In the genomic region with DNA sequence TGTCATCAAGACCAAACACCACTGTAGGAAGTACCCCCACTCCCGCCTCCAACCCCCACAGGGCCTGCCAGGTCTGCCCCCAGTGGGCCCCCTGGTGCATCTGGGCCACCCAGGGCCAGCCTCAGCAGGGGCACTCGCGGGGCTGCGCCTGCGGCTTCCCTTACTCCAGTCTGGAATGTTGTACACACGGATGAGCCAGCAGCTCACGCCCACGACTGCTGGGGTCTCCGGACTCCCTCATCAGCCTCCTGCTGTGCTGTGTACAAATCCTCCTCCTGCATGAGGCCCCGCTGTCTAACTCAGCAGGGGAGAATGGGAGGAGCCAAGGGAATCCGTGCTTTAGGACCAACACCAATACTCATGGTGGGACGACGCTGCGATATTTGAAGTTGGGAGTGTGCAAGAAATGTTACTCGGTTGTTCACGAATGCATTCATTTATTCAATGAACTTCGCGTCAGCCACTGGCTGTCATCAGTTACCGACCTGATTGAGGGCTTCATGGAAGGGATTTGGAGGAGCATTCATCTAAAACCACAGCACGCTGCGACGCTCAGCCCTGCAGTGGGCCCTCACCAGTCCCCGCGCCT, we compare ENCODE assay signal across 1 cellular context.
TF ChIP-seq lines count a peak whose summit lies in the region.

No MANE protein-coding gene starts in this region.

TF ChIP-seq in HEK293, 187 proteins besides CTCF, POLR2A, EP300 and RAD21 (continued from another document and continues in another):
- TF ChIP-seq, protein P1, sequence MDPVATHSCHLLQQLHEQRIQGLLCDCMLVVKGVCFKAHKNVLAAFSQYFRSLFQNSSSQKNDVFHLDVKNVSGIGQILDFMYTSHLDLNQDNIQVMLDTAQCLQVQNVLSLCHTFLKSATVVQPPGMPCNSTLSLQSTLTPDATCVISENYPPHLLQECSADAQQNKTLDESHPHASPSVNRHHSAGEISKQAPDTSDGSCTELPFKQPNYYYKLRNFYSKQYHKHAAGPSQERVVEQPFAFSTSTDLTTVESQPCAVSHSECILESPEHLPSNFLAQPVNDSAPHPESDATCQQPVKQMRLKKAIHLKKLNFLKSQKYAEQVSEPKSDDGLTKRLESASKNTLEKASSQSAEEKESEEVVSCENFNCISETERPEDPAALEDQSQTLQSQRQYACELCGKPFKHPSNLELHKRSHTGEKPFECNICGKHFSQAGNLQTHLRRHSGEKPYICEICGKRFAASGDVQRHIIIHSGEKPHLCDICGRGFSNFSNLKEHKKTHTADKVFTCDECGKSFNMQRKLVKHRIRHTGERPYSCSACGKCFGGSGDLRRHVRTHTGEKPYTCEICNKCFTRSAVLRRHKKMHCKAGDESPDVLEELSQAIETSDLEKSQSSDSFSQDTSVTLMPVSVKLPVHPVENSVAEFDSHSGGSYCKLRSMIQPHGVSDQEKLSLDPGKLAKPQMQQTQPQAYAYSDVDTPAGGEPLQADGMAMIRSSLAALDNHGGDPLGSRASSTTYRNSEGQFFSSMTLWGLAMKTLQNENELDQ (tag by site-specific recombination; IDR thresholded peaks at IDR 0.05; ENCODE audit: low read depth), result no peak
- TF ChIP-seq, protein P2, sequence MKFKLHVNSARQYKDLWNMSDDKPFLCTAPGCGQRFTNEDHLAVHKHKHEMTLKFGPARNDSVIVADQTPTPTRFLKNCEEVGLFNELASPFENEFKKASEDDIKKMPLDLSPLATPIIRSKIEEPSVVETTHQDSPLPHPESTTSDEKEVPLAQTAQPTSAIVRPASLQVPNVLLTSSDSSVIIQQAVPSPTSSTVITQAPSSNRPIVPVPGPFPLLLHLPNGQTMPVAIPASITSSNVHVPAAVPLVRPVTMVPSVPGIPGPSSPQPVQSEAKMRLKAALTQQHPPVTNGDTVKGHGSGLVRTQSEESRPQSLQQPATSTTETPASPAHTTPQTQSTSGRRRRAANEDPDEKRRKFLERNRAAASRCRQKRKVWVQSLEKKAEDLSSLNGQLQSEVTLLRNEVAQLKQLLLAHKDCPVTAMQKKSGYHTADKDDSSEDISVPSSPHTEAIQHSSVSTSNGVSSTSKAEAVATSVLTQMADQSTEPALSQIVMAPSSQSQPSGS (tag by site-specific recombination; IDR thresholded peaks at IDR 0.05; ENCODE audit: low read depth), result no peak
- TF ChIP-seq ZNF561 (tag by site-specific recombination; IDR thresholded peaks at IDR 0.05; ENCODE audit: borderline replicate concordance), result no peak
- TF ChIP-seq ZEB2 (tag by site-specific recombination; IDR thresholded peaks at IDR 0.05), result peak; percentile 39; the same call in 1 of the 2 replicates
- no peak for TF ChIP-seq ZNF670 (tag by site-specific recombination; IDR thresholded peaks at IDR 0.05; ENCODE audit: low read depth)
- TF ChIP-seq, protein P3, sequence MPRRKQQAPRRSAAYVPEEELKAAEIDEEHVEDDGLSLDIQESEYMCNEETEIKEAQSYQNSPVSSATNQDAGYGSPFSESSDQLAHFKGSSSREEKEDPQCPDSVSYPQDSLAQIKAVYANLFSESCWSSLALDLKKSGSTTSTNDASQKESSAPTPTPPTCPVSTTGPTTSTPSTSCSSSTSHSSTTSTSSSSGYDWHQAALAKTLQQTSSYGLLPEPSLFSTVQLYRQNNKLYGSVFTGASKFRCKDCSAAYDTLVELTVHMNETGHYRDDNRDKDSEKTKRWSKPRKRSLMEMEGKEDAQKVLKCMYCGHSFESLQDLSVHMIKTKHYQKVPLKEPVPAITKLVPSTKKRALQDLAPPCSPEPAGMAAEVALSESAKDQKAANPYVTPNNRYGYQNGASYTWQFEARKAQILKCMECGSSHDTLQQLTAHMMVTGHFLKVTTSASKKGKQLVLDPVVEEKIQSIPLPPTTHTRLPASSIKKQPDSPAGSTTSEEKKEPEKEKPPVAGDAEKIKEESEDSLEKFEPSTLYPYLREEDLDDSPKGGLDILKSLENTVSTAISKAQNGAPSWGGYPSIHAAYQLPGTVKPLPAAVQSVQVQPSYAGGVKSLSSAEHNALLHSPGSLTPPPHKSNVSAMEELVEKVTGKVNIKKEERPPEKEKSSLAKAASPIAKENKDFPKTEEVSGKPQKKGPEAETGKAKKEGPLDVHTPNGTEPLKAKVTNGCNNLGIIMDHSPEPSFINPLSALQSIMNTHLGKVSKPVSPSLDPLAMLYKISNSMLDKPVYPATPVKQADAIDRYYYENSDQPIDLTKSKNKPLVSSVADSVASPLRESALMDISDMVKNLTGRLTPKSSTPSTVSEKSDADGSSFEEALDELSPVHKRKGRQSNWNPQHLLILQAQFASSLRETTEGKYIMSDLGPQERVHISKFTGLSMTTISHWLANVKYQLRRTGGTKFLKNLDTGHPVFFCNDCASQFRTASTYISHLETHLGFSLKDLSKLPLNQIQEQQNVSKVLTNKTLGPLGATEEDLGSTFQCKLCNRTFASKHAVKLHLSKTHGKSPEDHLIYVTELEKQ (tag by site-specific recombination; IDR thresholded peaks at IDR 0.05; ENCODE audit: borderline replicate concordance), result no peak
- TF ChIP-seq SP7 (tag by site-specific recombination; IDR thresholded peaks at IDR 0.05), result peak; percentile 91
- no peak for TF ChIP-seq BCL11A (tag by site-specific recombination; IDR thresholded peaks at IDR 0.05; ENCODE audit: low read depth)
- TF ChIP-seq ZNF394 (tag by site-specific recombination; IDR thresholded peaks at IDR 0.05; ENCODE audit: borderline replicate concordance), result peak; percentile 33; the same call in 1 of the 2 replicates
- TF ChIP-seq, protein P4, sequence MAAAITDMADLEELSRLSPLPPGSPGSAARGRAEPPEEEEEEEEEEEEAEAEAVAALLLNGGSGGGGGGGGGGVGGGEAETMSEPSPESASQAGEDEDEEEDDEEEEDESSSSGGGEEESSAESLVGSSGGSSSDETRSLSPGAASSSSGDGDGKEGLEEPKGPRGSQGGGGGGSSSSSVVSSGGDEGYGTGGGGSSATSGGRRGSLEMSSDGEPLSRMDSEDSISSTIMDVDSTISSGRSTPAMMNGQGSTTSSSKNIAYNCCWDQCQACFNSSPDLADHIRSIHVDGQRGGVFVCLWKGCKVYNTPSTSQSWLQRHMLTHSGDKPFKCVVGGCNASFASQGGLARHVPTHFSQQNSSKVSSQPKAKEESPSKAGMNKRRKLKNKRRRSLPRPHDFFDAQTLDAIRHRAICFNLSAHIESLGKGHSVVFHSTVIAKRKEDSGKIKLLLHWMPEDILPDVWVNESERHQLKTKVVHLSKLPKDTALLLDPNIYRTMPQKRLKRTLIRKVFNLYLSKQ (tag by site-specific recombination; IDR thresholded peaks at IDR 0.05; ENCODE audit: borderline replicate concordance), result no peak
- TF ChIP-seq ZNF169 (tag by site-specific recombination; IDR thresholded peaks at IDR 0.05), result no peak
- TF ChIP-seq ZNF416 (tag by site-specific recombination; IDR thresholded peaks at IDR 0.05), result no peak
- TF ChIP-seq ZNF677 (tag by site-specific recombination; IDR thresholded peaks at IDR 0.05), result no peak
- TF ChIP-seq ZNF423 (tag by site-specific recombination; IDR thresholded peaks at IDR 0.05), result peak; percentile 93
- no peak for TF ChIP-seq ZNF621 (tag by site-specific recombination; IDR thresholded peaks at IDR 0.05)
- TF ChIP-seq KLF10 (tag by site-specific recombination; IDR thresholded peaks at IDR 0.05), result no peak
- TF ChIP-seq GLI4 (tag by site-specific recombination; IDR thresholded peaks at IDR 0.05), result no peak
- TF ChIP-seq, protein P5, sequence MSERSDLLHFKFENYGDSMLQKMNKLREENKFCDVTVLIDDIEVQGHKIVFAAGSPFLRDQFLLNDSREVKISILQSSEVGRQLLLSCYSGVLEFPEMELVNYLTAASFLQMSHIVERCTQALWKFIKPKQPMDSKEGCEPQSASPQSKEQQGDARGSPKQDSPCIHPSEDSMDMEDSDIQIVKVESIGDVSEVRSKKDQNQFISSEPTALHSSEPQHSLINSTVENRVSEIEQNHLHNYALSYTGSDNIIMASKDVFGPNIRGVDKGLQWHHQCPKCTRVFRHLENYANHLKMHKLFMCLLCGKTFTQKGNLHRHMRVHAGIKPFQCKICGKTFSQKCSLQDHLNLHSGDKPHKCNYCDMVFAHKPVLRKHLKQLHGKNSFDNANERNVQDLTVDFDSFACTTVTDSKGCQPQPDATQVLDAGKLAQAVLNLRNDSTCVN (tag by site-specific recombination; optimal IDR thresholded peaks at IDR 0.05), result no peak
- no peak for TF ChIP-seq ZNF791 (tag by site-specific recombination; IDR thresholded peaks at IDR 0.05)
- TF ChIP-seq, protein P6, sequence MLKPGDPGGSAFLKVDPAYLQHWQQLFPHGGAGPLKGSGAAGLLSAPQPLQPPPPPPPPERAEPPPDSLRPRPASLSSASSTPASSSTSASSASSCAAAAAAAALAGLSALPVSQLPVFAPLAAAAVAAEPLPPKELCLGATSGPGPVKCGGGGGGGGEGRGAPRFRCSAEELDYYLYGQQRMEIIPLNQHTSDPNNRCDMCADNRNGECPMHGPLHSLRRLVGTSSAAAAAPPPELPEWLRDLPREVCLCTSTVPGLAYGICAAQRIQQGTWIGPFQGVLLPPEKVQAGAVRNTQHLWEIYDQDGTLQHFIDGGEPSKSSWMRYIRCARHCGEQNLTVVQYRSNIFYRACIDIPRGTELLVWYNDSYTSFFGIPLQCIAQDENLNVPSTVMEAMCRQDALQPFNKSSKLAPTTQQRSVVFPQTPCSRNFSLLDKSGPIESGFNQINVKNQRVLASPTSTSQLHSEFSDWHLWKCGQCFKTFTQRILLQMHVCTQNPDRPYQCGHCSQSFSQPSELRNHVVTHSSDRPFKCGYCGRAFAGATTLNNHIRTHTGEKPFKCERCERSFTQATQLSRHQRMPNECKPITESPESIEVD (tag by site-specific recombination; IDR thresholded peaks at IDR 0.05), result 0 out of 2 replicates have a peak, but pooled peaks have one; percentile 9
- TF ChIP-seq, protein P7, sequence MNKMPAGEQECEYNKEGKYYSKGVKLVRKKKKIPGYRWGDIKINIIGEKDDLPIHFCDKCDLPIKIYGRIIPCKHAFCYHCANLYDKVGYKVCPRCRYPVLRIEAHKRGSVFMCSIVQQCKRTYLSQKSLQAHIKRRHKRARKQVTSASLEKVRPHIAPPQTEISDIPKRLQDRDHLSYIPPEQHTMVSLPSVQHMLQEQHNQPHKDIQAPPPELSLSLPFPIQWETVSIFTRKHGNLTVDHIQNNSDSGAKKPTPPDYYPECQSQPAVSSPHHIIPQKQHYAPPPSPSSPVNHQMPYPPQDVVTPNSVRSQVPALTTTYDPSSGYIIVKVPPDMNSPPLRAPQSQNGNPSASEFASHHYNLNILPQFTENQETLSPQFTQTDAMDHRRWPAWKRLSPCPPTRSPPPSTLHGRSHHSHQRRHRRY (tag by site-specific recombination; IDR thresholded peaks at IDR 0.05), result no peak
- TF ChIP-seq ZNF426 (tag by site-specific recombination; IDR thresholded peaks at IDR 0.05), result no peak
- TF ChIP-seq, protein P8, sequence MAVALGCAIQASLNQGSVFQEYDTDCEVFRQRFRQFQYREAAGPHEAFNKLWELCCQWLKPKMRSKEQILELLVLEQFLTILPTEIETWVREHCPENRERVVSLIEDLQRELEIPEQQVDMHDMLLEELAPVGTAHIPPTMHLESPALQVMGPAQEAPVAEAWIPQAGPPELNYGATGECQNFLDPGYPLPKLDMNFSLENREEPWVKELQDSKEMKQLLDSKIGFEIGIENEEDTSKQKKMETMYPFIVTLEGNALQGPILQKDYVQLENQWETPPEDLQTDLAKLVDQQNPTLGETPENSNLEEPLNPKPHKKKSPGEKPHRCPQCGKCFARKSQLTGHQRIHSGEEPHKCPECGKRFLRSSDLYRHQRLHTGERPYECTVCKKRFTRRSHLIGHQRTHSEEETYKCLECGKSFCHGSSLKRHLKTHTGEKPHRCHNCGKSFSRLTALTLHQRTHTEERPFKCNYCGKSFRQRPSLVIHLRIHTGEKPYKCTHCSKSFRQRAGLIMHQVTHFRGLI (tag by site-specific recombination; IDR thresholded peaks at IDR 0.05), result no peak
- no peak; the same call in 1 of the 2 replicates for TF ChIP-seq ZBTB48 (tag by site-specific recombination; IDR thresholded peaks at IDR 0.05)
- TF ChIP-seq HOXA7 (CRISPR knock-in tag; IDR thresholded peaks at IDR 0.05; ENCODE audit: borderline replicate concordance), result no peak
- TF ChIP-seq GLIS2 (tag by site-specific recombination; IDR thresholded peaks at IDR 0.05), result peak; percentile 88
- TF ChIP-seq, protein P9, sequence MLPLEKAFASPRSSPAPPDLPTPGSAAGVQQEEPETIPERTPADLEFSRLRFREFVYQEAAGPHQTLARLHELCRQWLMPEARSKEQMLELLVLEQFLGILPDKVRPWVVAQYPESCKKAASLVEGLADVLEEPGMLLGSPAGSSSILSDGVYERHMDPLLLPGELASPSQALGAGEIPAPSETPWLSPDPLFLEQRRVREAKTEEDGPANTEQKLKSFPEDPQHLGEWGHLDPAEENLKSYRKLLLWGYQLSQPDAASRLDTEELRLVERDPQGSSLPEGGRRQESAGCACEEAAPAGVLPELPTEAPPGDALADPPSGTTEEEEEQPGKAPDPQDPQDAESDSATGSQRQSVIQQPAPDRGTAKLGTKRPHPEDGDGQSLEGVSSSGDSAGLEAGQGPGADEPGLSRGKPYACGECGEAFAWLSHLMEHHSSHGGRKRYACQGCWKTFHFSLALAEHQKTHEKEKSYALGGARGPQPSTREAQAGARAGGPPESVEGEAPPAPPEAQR (tag by site-specific recombination; IDR thresholded peaks at IDR 0.05), result no peak
- TF ChIP-seq ZNF23 (tag by site-specific recombination; IDR thresholded peaks at IDR 0.05; ENCODE audit: borderline replicate concordance), result no peak
- TF ChIP-seq ZNF660 (tag by site-specific recombination; IDR thresholded peaks at IDR 0.05), result no peak
- TF ChIP-seq ZNF274 (IDR thresholded peaks at IDR 0.05; ENCODE audit: low read length), result no peak
- TF ChIP-seq ZNF274 (tag by site-specific recombination; IDR thresholded peaks at IDR 0.05; ENCODE audit: borderline replicate concordance), result no peak
- TF ChIP-seq ZNF585B (tag by site-specific recombination; IDR thresholded peaks at IDR 0.05), result no peak
- no peak for TF ChIP-seq ZNF596 (tag by site-specific recombination; IDR thresholded peaks at IDR 0.05)
- TF ChIP-seq SP2 (tag by site-specific recombination; IDR thresholded peaks at IDR 0.05), result peak; percentile 58
- TF ChIP-seq ZNF544 (tag by site-specific recombination; IDR thresholded peaks at IDR 0.05), result no peak
- TF ChIP-seq ZNF140 (tag by site-specific recombination; IDR thresholded peaks at IDR 0.05), result no peak
- no peak for TF ChIP-seq TCF7L2 (IDR thresholded peaks at IDR 0.05; ENCODE audit: borderline replicate concordance, low read depth, low read length)
- TF ChIP-seq PRDM1 (tag by site-specific recombination; IDR thresholded peaks at IDR 0.05), result no peak
- TF ChIP-seq ZNF514 (tag by site-specific recombination; IDR thresholded peaks at IDR 0.05), result no peak
- no peak for TF ChIP-seq ZNF2 (tag by site-specific recombination; IDR thresholded peaks at IDR 0.05)
- TF ChIP-seq ZNF121 (tag by site-specific recombination; IDR thresholded peaks at IDR 0.05), result no peak
- TF ChIP-seq ZNF302 (tag by site-specific recombination; IDR thresholded peaks at IDR 0.05; ENCODE audit: low read depth), result no peak
- no peak for TF ChIP-seq ZNF114 (tag by site-specific recombination; IDR thresholded peaks at IDR 0.05)
- TF ChIP-seq ZFP41 (tag by site-specific recombination; IDR thresholded peaks at IDR 0.05; ENCODE audit: borderline replicate concordance), result no peak
- TF ChIP-seq KLF9 (tag by site-specific recombination; IDR thresholded peaks at IDR 0.05; ENCODE audit: low read depth), result no peak
- no peak for TF ChIP-seq ZBTB7A (tag by site-specific recombination; IDR thresholded peaks at IDR 0.05; ENCODE audit: low read depth)
- no peak for TF ChIP-seq ZNF654 (tag by site-specific recombination; IDR thresholded peaks at IDR 0.05; ENCODE audit: low read depth)
- no peak for TF ChIP-seq ZNF239 (tag by site-specific recombination; IDR thresholded peaks at IDR 0.05)
- no peak for TF ChIP-seq ZNF837 (tag by site-specific recombination; IDR thresholded peaks at IDR 0.05)
- no peak for TF ChIP-seq ZNF48 (tag by site-specific recombination; IDR thresholded peaks at IDR 0.05)
- TF ChIP-seq KLF16 (tag by site-specific recombination; IDR thresholded peaks at IDR 0.05), result no peak
- TF ChIP-seq ZNF624 (tag by site-specific recombination; IDR thresholded peaks at IDR 0.05), result no peak
- TF ChIP-seq FEZF1 (tag by site-specific recombination; IDR thresholded peaks at IDR 0.05), result no peak
